Comparison of ENCODE assay signal across 22 cellular contexts in the genomic region with DNA sequence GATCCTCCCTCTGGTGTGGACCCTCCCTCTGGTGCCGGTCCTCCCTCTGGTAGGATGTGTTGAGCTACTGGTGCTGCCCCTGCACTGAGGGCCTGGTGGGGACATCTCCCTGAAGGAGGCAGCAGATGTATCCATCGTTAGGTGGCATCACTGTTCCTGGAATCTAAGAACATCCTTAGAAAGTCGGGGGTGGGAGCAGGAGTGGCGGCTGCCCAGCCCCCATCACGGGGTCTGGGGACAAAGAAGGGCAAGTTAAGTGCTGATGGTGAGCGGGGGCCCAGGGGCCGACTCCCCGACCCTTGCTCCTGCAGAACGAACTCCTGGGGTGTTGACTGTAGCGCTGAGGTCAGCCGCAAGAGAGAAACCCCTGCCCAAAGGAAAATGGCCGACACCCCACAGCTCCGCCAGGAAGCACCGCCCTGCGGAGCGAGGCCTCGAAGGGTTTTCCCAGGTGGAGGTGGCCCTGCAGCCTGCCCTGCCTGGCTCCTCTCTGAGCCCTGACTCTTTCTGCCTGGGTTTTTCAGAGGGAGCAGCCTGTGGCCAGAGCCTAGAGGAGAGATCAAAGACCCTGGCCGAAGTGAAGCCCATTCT. TPM values are rescaled to one million over a fixed set of nuclear protein-coding genes. Genes with fewer than 3 reads are reported as not detected.
DNase-seq lines count a peak whose midpoint lies in the region; ATAC-seq and TF ChIP-seq lines count a peak whose summit lies in the region.
"Had no signal": no experiment of that assay in that cellular context is flagged by ENCODE, and none has a peak within 500 bp of the region (broad histone marks: within the 10 kb centered on the region; RNA-seq: fewer than 3 reads in every experiment).

No MANE protein-coding gene starts in this region.

- ATAC-seq in activated T-cell treated with anti-CD3 and anti-CD28 coated beads, Interleukin-2, amount 50 U/mL, for 4 hours = no peak
- ATAC-seq in activated T-helper 17 cell treated with anti-CD3 and anti-CD28 coated beads, Interleukin-2, amount 50 U/mL, for 72 hours (replicated peaks) = no peak
- ATAC-seq in memory B cell (ENCODE audit: low read depth) (no peak), GM18498 (IDR thresholded peaks at IDR 0.05; ENCODE audit: unreplicated experiment) (no peak)
- ATAC-seq: Right ventricle myocardium inferior had no signal

- H3K27ac ChIP-seq in SJCRH30 (no peak overlapping the region), right atrium auricular region (no peak overlapping the region)
- H3K27ac ChIP-seq: SJSA1 had no signal

- no peaks in the 10 kb centered on the region for H3K9me3 ChIP-seq in SJCRH30 (replicated peaks)
- H3K9me3 ChIP-seq in right atrium auricular region = no peaks in the 10 kb centered on the region
- H3K9me3 ChIP-seq: BE2C, MG63, SJSA1 had no signal

- H3K36me3 ChIP-seq in SJCRH30 = peaks cover 5% of the 10 kb centered on the region; the same call in 1 of the 2 replicates
- H3K36me3 ChIP-seq in right atrium auricular region = peaks cover 35% of the 10 kb centered on the region

- no peaks in the 10 kb centered on the region for H3K9me3 Mint-ChIP-seq in activated T-cell treated with anti-CD3 and anti-CD28 coated beads, Interleukin-2, amount 50 U/mL, for 4 hours
- no peaks in the 10 kb centered on the region for H3K9me3 Mint-ChIP-seq in activated T-helper 17 cell treated with anti-CD3 and anti-CD28 coated beads, Interleukin-2, amount 50 U/mL, for 72 hours
- no peaks in the 10 kb centered on the region for H3K9me3 Mint-ChIP-seq in memory B cell

- H3K27me3 ChIP-seq in SJCRH30 = no peaks in the 10 kb centered on the region
- H3K27me3 ChIP-seq in right atrium auricular region = no peaks in the 10 kb centered on the region
- H3K27me3 ChIP-seq: BE2C, MG63, SJSA1 had no signal

- peak overlapping the region; percentile 26 for H3K4me3 Mint-ChIP-seq in activated T-cell treated with anti-CD3 and anti-CD28 coated beads, Interleukin-2, amount 50 U/mL, for 4 hours
- no peak overlapping the region for H3K4me3 Mint-ChIP-seq in activated T-helper 17 cell treated with anti-CD3 and anti-CD28 coated beads, Interleukin-2, amount 50 U/mL, for 72 hours
- no peak overlapping the region for H3K4me3 Mint-ChIP-seq in memory B cell

- H3K4me3 ChIP-seq in SJCRH30 = no peak overlapping the region
- no peak overlapping the region for H3K4me3 ChIP-seq in right atrium auricular region
- H3K4me3 ChIP-seq: MG63, SJSA1 had no signal

- H3K4me1 ChIP-seq in SJCRH30 (no peaks in the 10 kb centered on the region; the same call in 1 of the 2 replicates), right atrium auricular region (peaks cover 0 to 9% of the 10 kb centered on the region in 2 donors)
- H3K4me1 ChIP-seq: BE2C had no signal

- H3K27me3 Mint-ChIP-seq in activated T-cell treated with anti-CD3 and anti-CD28 coated beads, Interleukin-2, amount 50 U/mL, for 4 hours (ENCODE audit: low read depth) = no peaks in the 10 kb centered on the region
- H3K27me3 Mint-ChIP-seq in activated T-helper 17 cell treated with anti-CD3 and anti-CD28 coated beads, Interleukin-2, amount 50 U/mL, for 72 hours = no peaks in the 10 kb centered on the region
- no peaks in the 10 kb centered on the region for H3K27me3 Mint-ChIP-seq in memory B cell

- no peaks in the 10 kb centered on the region for H3K36me3 Mint-ChIP-seq in activated T-cell treated with anti-CD3 and anti-CD28 coated beads, Interleukin-2, amount 50 U/mL, for 4 hours (ENCODE audit: insufficient read depth)
- peaks cover 20% of the 10 kb centered on the region for H3K36me3 Mint-ChIP-seq in activated T-helper 17 cell treated with anti-CD3 and anti-CD28 coated beads, Interleukin-2, amount 50 U/mL, for 72 hours (ENCODE audit: low read depth)
- no peaks in the 10 kb centered on the region for H3K36me3 Mint-ChIP-seq in memory B cell

- TF ChIP-seq CTCF in right atrium auricular region (IDR thresholded peaks at IDR 0.05) = no peak

- H3K27ac Mint-ChIP-seq in activated T-helper 17 cell treated with anti-CD3 and anti-CD28 coated beads, Interleukin-2, amount 50 U/mL, for 72 hours = peak overlapping the region; percentile 28
- H3K27ac Mint-ChIP-seq in memory B cell = peak overlapping the region; percentile 50

- DNase-seq in activated T-cell treated with anti-CD3 and anti-CD28 coated beads, Interleukin-2, amount 50 U/mL, for 4 hours = no peak
- DNase-seq in activated T-cell treated with anti-CD3 and anti-CD28 coated beads for 4 hours (no peak), HT-29 (ENCODE audit: low spot score) (peak; percentile 18), memory B cell (ENCODE audit: low spot score in 2 of 2) (no peak), SJCRH30 (no peak), right atrium auricular region (ENCODE audit: low spot score) (no peak)
- DNase-seq: 8988T, ACHN, BE2C, DMS153, DND-41, GOT3, KG1, MG63, NCI-H2029, NCI-H446, NCI-H524 treated with DMSO at 0.1 percent for 48 hours, NCI-H774 had no signal

- H3K4me1 Mint-ChIP-seq in activated T-cell treated with anti-CD3 and anti-CD28 coated beads, Interleukin-2, amount 50 U/mL, for 4 hours (ENCODE audit: low read depth) = peaks cover 8% of the 10 kb centered on the region
- peaks cover 7% of the 10 kb centered on the region for H3K4me1 Mint-ChIP-seq in activated T-helper 17 cell treated with anti-CD3 and anti-CD28 coated beads, Interleukin-2, amount 50 U/mL, for 72 hours
- peaks cover 11% of the 10 kb centered on the region for H3K4me1 Mint-ChIP-seq in memory B cell

RNA-seq across cellular contexts. Expression of gene CTU2, which starts 5.5 kb away (rescaled TPM):
- total RNA-seq in activated T-cell treated with anti-CD3 and anti-CD28 coated beads, Interleukin-2, amount 50 U/mL, for 4 hours = 100 to 1,000 TPM in 2 of 3 donors, 10 to 100 TPM in 1; 96.8 to 129 (median 116) TPM
- 38.4 and 44.5 TPM in 2 replicates for total RNA-seq in HT-29 (2014; rRNA removed; shearing (Covaris generic))
- total RNA-seq in activated T-helper 17 cell treated with anti-CD3 and anti-CD28 coated beads, Interleukin-2, amount 50 U/mL, for 72 hours = 10 to 100 TPM; 19.8 to 31.8 TPM
- total RNA-seq in SJCRH30 (2014; rRNA removed; shearing (Covaris generic)) = 10.3 and 11.5 TPM in 2 replicates
- total RNA-seq in right atrium auricular region = 1 to 10 TPM; 7.1 to 8.2 TPM

RNA-seq across cellular contexts. Expression of gene RNF166, which starts 5.6 kb away (rescaled TPM):
- total RNA-seq in activated T-cell treated with anti-CD3 and anti-CD28 coated beads, Interleukin-2, amount 50 U/mL, for 4 hours = 10 to 100 TPM; 28.0 to 45.7 (median 30.6) TPM
- total RNA-seq in HT-29 (2014; rRNA removed; shearing (Covaris generic)) = 44.6 and 49.8 TPM in 2 replicates
- 100 to 1,000 TPM in 1 of 2 donors, 10 to 100 TPM in 1; 57.1 to 119 TPM for total RNA-seq in activated T-helper 17 cell treated with anti-CD3 and anti-CD28 coated beads, Interleukin-2, amount 50 U/mL, for 72 hours
- 10.4 and 10.7 TPM in 2 replicates for total RNA-seq in SJCRH30 (2014; rRNA removed; shearing (Covaris generic))
- 10 to 100 TPM; 16.9 to 19.4 TPM for total RNA-seq in right atrium auricular region

RNA-seq across cellular contexts. Expression of gene SNAI3, which starts 25.5 kb away (rescaled TPM):
- total RNA-seq in activated T-cell treated with anti-CD3 and anti-CD28 coated beads, Interleukin-2, amount 50 U/mL, for 4 hours = 1 to 10 TPM in 2 of 3 donors, under 1 TPM in 1; 0.90 to 1.3 (median 1.2) TPM
- 1.2 and 1.7 TPM in 2 replicates for total RNA-seq in HT-29 (2014; rRNA removed; shearing (Covaris generic))
- 1 to 10 TPM; 5.9 to 6.7 TPM for total RNA-seq in activated T-helper 17 cell treated with anti-CD3 and anti-CD28 coated beads, Interleukin-2, amount 50 U/mL, for 72 hours
- 0.47 and 0.56 TPM in 2 replicates for total RNA-seq in SJCRH30 (2014; rRNA removed; shearing (Covaris generic))
- 1 to 10 TPM; 1.0 to 1.6 TPM for total RNA-seq in right atrium auricular region

RNA-seq across cellular contexts. Expression of gene MVD, which starts 49.0 kb away (rescaled TPM):
- total RNA-seq in activated T-cell treated with anti-CD3 and anti-CD28 coated beads, Interleukin-2, amount 50 U/mL, for 4 hours = 10 to 100 TPM; 39.0 to 49.2 (median 44.4) TPM
- 100 and 109 TPM in 2 replicates for total RNA-seq in HT-29 (2014; rRNA removed; shearing (Covaris generic))
- 10 to 100 TPM; 84.3 to 93.2 TPM for total RNA-seq in activated T-helper 17 cell treated with anti-CD3 and anti-CD28 coated beads, Interleukin-2, amount 50 U/mL, for 72 hours
- total RNA-seq in SJCRH30 (2014; rRNA removed; shearing (Covaris generic)) = 12.6 and 21.0 TPM in 2 replicates
- 10 to 100 TPM; 21.5 to 23.1 TPM for total RNA-seq in right atrium auricular region
